Comparison of ENCODE assay signal across 1 cellular context in genomic region chr15:65303687-65304392, GRCh38.
TF ChIP-seq lines count a peak whose summit lies in the region.

No MANE protein-coding gene starts in this region.

TF ChIP-seq in HepG2, 621 proteins besides CTCF, POLR2A, EP300 and RAD21 (continued from another document and continues in another):
- TF ChIP-seq ATF6 (CRISPR knock-in tag; conservative IDR thresholded peaks at IDR 0.05) (no peak), SRSF1 (optimal IDR thresholded peaks at IDR 0.05; ENCODE audit: low read depth, low read length) (no peak), KDM5A (IDR thresholded peaks at IDR 0.05; ENCODE audit: borderline replicate concordance, low read length) (0 out of 2 replicates have a peak, but pooled peaks have one; percentile 40), DDIT3 (CRISPR knock-in tag; IDR thresholded peaks at IDR 0.05) (no peak), MEF2D (CRISPR knock-in tag; IDR thresholded peaks at IDR 0.05) (no peak), ZNF556 (CRISPR knock-in tag; IDR thresholded peaks at IDR 0.05; ENCODE audit: borderline replicate concordance) (no peak), HNRNPLL (IDR thresholded peaks at IDR 0.05; ENCODE audit: low read depth, low read length, poor library complexity, severe bottlenecking) (no peak), ZNF557 (CRISPR knock-in tag; IDR thresholded peaks at IDR 0.05) (no peak), PBX3 (CRISPR knock-in tag; IDR thresholded peaks at IDR 0.05; ENCODE audit: borderline replicate concordance) (no peak), ZBED4 (CRISPR knock-in tag; IDR thresholded peaks at IDR 0.05; ENCODE audit: borderline replicate concordance) (no peak), CAMTA2 (CRISPR knock-in tag; IDR thresholded peaks at IDR 0.05; ENCODE audit: borderline replicate concordance) (no peak), NFIC (IDR thresholded peaks at IDR 0.05; ENCODE audit: low read length) (no peak), NCOR1 (IDR thresholded peaks at IDR 0.05; ENCODE audit: borderline replicate concordance, low read length) (no peak), THRA (CRISPR knock-in tag; IDR thresholded peaks at IDR 0.05; ENCODE audit: borderline replicate concordance) (no peak), ZFX (CRISPR knock-in tag; IDR thresholded peaks at IDR 0.05; ENCODE audit: low read depth) (peak; percentile 49; the same call in 1 of the 2 replicates), KMT2B (CRISPR knock-in tag; IDR thresholded peaks at IDR 0.05) (no peak), ZNF891 (CRISPR knock-in tag; IDR thresholded peaks at IDR 0.05) (no peak), NKX3-1 (CRISPR knock-in tag; IDR thresholded peaks at IDR 0.05) (no peak), ZNF230 (CRISPR knock-in tag; IDR thresholded peaks at IDR 0.05) (no peak), TEAD3 (CRISPR knock-in tag; optimal IDR thresholded peaks at IDR 0.05; ENCODE audit: borderline replicate concordance) (peak; percentile 39), GRHL1 (CRISPR knock-in tag; conservative IDR thresholded peaks at IDR 0.05) (no peak), ZNF383 (CRISPR knock-in tag; IDR thresholded peaks at IDR 0.05; ENCODE audit: borderline replicate concordance) (no peak), ZNF331 (CRISPR knock-in tag; IDR thresholded peaks at IDR 0.05) (no peak), FOSL1 (CRISPR knock-in tag; IDR thresholded peaks at IDR 0.05; ENCODE audit: borderline replicate concordance) (no peak), ZNF770 (CRISPR knock-in tag; IDR thresholded peaks at IDR 0.05) (peak; percentile 86; the same call in 1 of the 2 replicates), CREB3 (CRISPR knock-in tag; IDR thresholded peaks at IDR 0.05) (no peak), ZKSCAN1 (IDR thresholded peaks at IDR 0.05; ENCODE audit: low read length) (no peak), TFDP1 (CRISPR knock-in tag; IDR thresholded peaks at IDR 0.05; ENCODE audit: borderline replicate concordance) (peak; percentile 84; the same call in 1 of the 2 replicates), PRDM10 (CRISPR knock-in tag; IDR thresholded peaks at IDR 0.05; ENCODE audit: low read depth) (peak; percentile 44; the same call in 1 of the 2 replicates), ARHGAP35 (CRISPR knock-in tag; IDR thresholded peaks at IDR 0.05; ENCODE audit: borderline replicate concordance) (no peak), HIC2 (CRISPR knock-in tag; IDR thresholded peaks at IDR 0.05; ENCODE audit: low read depth) (no peak), SIX1 (CRISPR knock-in tag; IDR thresholded peaks at IDR 0.05; ENCODE audit: borderline replicate concordance) (no peak; the same call in 1 of the 2 replicates), HBP1 (CRISPR knock-in tag; IDR thresholded peaks at IDR 0.05; ENCODE audit: low read depth) (0 out of 2 replicates have a peak, but pooled peaks have one; percentile 14)
